In genomic region chr1:159854101-159854692, GRCh38 we compare ENCODE assay signal across 9 cellular contexts. TPM values are rescaled to one million over a fixed set of nuclear protein-coding genes. Genes with fewer than 3 reads are reported as not detected.
DNase-seq lines count a peak whose midpoint lies in the region; ATAC-seq, FAIRE-seq and TF ChIP-seq lines count a peak whose summit lies in the region.
"Had no signal": no experiment of that assay in that cellular context is flagged by ENCODE, and none has a peak within 500 bp of the region (broad histone marks: within the 10 kb centered on the region; RNA-seq: fewer than 3 reads in every experiment).

No MANE protein-coding gene starts in this region.

- TF ChIP-seq POLR2A in adrenal gland (IDR thresholded peaks at IDR 0.05) = no peak

- H3K4me1 ChIP-seq in adrenal gland (replicated peaks in 1 of 2) (peaks cover 6 to 19% of the 10 kb centered on the region in 2 donors), cardiac muscle cell (ENCODE audit: low read depth) (peaks cover 8% of the 10 kb centered on the region)

- DNase-seq in 8988T = peak; percentile 51
- peak; percentile 32 for DNase-seq in NCI-H460 (ENCODE audit: extremely low read depth, low read depth)
- DNase-seq in adrenal gland = peak; percentile 81 to 94 (median 91)
- DNase-seq in cardiac muscle cell (ENCODE audit: low read depth in 1 of 2, low spot score in 1 of 2) = peak; percentile 64 to 70
- peak; percentile 51 for DNase-seq in omental fat pad (ENCODE audit: low spot score)
- DNase-seq in D721Med (ENCODE audit: insufficient read length, low spot score) = no peak

- H3K27me3 ChIP-seq in adrenal gland (no peaks in the 10 kb centered on the region), cardiac muscle cell (peaks cover 48% of the 10 kb centered on the region)

- H3K27ac ChIP-seq in adrenal gland = peak overlapping the region; percentile 85 to 97 (median 94)
- H3K27ac ChIP-seq in cardiac muscle cell = no peak overlapping the region

- ATAC-seq in GM18868 (IDR thresholded peaks at IDR 0.05; ENCODE audit: unreplicated experiment) = peak; percentile 16
- peak; percentile 58 for ATAC-seq in omental fat pad (ENCODE audit: low FRiP score)
- ATAC-seq in HG03039 (IDR thresholded peaks at IDR 0.05; ENCODE audit: unreplicated experiment) = no peak

- intact Hi-C loops in adrenal gland (cut with DNase I) = no loop called here

- H3K9me3 ChIP-seq in adrenal gland (replicated peaks in 1 of 3) = no peaks in the 10 kb centered on the region
- no peaks in the 10 kb centered on the region for H3K9me3 ChIP-seq in cardiac muscle cell (ENCODE audit: low read depth)

- no peak for FAIRE-seq in D721Med (lab: Jason Lieb, UNC)
- FAIRE-seq: GM18507 had no signal

- TF ChIP-seq CTCF in adrenal gland (IDR thresholded peaks at IDR 0.05) (peak in 1 of 6 experiments; percentile 12), cardiac muscle cell (IDR thresholded peaks at IDR 0.05; ENCODE audit: low read depth, low read length) (no peak), omental fat pad (IDR thresholded peaks at IDR 0.05) (no peak), D721Med (IDR thresholded peaks at IDR 0.05; ENCODE audit: insufficient read depth, missing control alignments) (no peak)

- H3K4me3 ChIP-seq in adrenal gland (peak overlapping the region in 3 of 4 donors; percentile 11 to 63 (median 55)), cardiac muscle cell (peak overlapping the region; percentile 32)

- no peaks in the 10 kb centered on the region for H3K36me3 ChIP-seq in adrenal gland (replicated peaks in 1 of 2)
- H3K36me3 ChIP-seq in cardiac muscle cell = no peaks in the 10 kb centered on the region

- WGBS in adrenal gland, 4 donors = 0 to 3% (median 1%) methylated on average over 11 to 31 of the region's 31 CpGs

RNA-seq across cellular contexts. Expression of gene VSIG8, which starts 8.3 kb away (rescaled TPM):
- 0.05 TPM in 1 of 2 replicates, not detected in the other for total RNA-seq in NCI-H460 (2014; rRNA removed; shearing (Covaris generic))
- 1.3 TPM in 1 of 2 replicates, not detected in the other for polyA plus RNA-seq in NCI-H460 (2014; cell fraction: nucleus; rRNA removed)
- total RNA-seq in adrenal gland = under 1 TPM in 1 of 8 donors, not detected in 7; 0.14 TPM
- under 1 TPM in 2 of 3 donors, not detected in 1; 0.20 to 0.80 TPM for polyA plus RNA-seq in adrenal gland
- total RNA-seq in cardiac muscle cell = not detected in 2 replicates
- polyA plus RNA-seq in cardiac muscle cell = not detected in 2 replicates
- total RNA-seq in omental fat pad = not detected

RNA-seq across cellular contexts. Expression of gene SLAMF8, which starts 27.5 kb away (rescaled TPM):
- total RNA-seq in NCI-H460 (2014; rRNA removed; shearing (Covaris generic)) = not detected in 2 replicates
- not detected in 2 replicates for polyA plus RNA-seq in NCI-H460 (2014; cell fraction: nucleus; rRNA removed)
- total RNA-seq in adrenal gland (10 to 100 TPM in 4 of 8 donors, 1 to 10 TPM in 3, under 1 TPM in 1; 0.91 to 20.4 (median 12.8) TPM), cardiac muscle cell (not detected in 2 replicates), omental fat pad (10 to 100 TPM in 2 of 4 donors, 1 to 10 TPM in 2; 8.9 to 36.0 (median 11.2) TPM)
- polyA plus RNA-seq in adrenal gland (10 to 100 TPM in 1 of 3 donors, 1 to 10 TPM in 2; 6.4 to 24.2 (median 6.5) TPM), cardiac muscle cell (not detected in 2 replicates)

RNA-seq across cellular contexts. Expression of gene CFAP45, which starts 45.8 kb away (rescaled TPM):
- 0.35 TPM in 1 of 2 replicates, not detected in the other for total RNA-seq in NCI-H460 (2014; rRNA removed; shearing (Covaris generic))
- not detected in 2 replicates for polyA plus RNA-seq in NCI-H460 (2014; cell fraction: nucleus; rRNA removed)
- total RNA-seq in adrenal gland = under 1 TPM in 2 of 8 donors, not detected in 6; 0.14 to 0.81 TPM
- under 1 TPM; 0.30 to 0.42 (median 0.40) TPM for polyA plus RNA-seq in adrenal gland
- total RNA-seq in cardiac muscle cell = 0.14 TPM in 1 of 2 replicates, not detected in the other
- not detected in 2 replicates for polyA plus RNA-seq in cardiac muscle cell
- total RNA-seq in omental fat pad = 1 to 10 TPM in 1 of 4 donors, under 1 TPM in 2, not detected in 1; 0.84 to 5.3 (median 0.95) TPM

RNA-seq across cellular contexts. Expression of gene FCRL6, which starts 52.0 kb away (rescaled TPM):
- total RNA-seq in NCI-H460 (2014; rRNA removed; shearing (Covaris generic)) = not detected in 2 replicates
- not detected in 2 replicates for polyA plus RNA-seq in NCI-H460 (2014; cell fraction: nucleus; rRNA removed)
- total RNA-seq in adrenal gland = 1 to 10 TPM in 3 of 8 donors, under 1 TPM in 2, not detected in 3; 0.28 to 2.2 (median 1.1) TPM
- under 1 TPM; 0.24 to 0.37 (median 0.26) TPM for polyA plus RNA-seq in adrenal gland
- not detected in 2 replicates for total RNA-seq in cardiac muscle cell
- not detected in 2 replicates for polyA plus RNA-seq in cardiac muscle cell
- total RNA-seq in omental fat pad = 1 to 10 TPM in 3 of 4 donors, under 1 TPM in 1; 0.93 to 1.9 (median 1.4) TPM
